In the genomic region with DNA sequence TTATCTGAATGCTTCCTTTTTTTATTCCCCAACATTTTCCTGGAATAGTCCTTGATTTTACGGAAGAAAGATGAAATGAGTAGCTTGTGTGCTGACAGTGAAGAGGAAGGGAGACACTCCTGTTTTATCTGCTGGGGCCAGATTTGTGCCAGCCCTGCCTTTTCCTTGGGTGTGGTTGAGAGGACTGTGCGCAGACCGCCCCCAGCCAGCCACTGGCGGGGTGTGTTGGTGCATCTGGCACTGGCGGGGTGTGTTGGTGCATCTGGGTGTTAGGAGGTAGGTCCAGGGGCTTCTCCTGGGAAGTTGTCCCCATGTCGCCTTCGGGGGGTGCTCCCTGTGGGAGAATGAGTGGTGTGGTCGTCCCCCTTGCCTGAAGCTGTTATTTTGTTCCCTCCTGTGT, we compare ENCODE assay signal across 1 cellular context.
TF ChIP-seq lines count a peak whose summit lies in the region.

No MANE protein-coding gene starts in this region.

TF ChIP-seq in IMR-90, 13 proteins besides CTCF, POLR2A, EP300 and RAD21:
- TF ChIP-seq RCOR1 (IDR thresholded peaks at IDR 0.05; ENCODE audit: insufficient replicate concordance, low read length) (no peak), MXI1 (IDR thresholded peaks at IDR 0.05; ENCODE audit: borderline replicate concordance, low read depth, low read length) (no peak), MAFK (IDR thresholded peaks at IDR 0.05; ENCODE audit: low read depth, low read length) (no peak), CHD1 (IDR thresholded peaks at IDR 0.05; ENCODE audit: low read depth, low read length) (no peak), MAZ (IDR thresholded peaks at IDR 0.05; ENCODE audit: borderline replicate concordance, low read depth, low read length) (no peak), SMC3 (IDR thresholded peaks at IDR 0.05; ENCODE audit: low read depth, low read length) (no peak), RFX5 (IDR thresholded peaks at IDR 0.05; ENCODE audit: low read depth, low read length) (no peak), FOS (IDR thresholded peaks at IDR 0.05; ENCODE audit: low read depth, low read length) (no peak), NFE2L2 (IDR thresholded peaks at IDR 0.05; ENCODE audit: low read depth, low read length) (no peak), CEBPB (IDR thresholded peaks at IDR 0.05; ENCODE audit: low read depth, low read length) (no peak), BHLHE40 (IDR thresholded peaks at IDR 0.05; ENCODE audit: low read depth, low read length) (no peak)
- TF ChIP-seq, protein P1, sequence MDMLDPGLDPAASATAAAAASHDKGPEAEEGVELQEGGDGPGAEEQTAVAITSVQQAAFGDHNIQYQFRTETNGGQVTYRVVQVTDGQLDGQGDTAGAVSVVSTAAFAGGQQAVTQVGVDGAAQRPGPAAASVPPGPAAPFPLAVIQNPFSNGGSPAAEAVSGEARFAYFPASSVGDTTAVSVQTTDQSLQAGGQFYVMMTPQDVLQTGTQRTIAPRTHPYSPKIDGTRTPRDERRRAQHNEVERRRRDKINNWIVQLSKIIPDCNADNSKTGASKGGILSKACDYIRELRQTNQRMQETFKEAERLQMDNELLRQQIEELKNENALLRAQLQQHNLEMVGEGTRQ (IDR thresholded peaks at IDR 0.05; ENCODE audit: low read depth, low read length): no peak
- TF ChIP-seq, protein P2, sequence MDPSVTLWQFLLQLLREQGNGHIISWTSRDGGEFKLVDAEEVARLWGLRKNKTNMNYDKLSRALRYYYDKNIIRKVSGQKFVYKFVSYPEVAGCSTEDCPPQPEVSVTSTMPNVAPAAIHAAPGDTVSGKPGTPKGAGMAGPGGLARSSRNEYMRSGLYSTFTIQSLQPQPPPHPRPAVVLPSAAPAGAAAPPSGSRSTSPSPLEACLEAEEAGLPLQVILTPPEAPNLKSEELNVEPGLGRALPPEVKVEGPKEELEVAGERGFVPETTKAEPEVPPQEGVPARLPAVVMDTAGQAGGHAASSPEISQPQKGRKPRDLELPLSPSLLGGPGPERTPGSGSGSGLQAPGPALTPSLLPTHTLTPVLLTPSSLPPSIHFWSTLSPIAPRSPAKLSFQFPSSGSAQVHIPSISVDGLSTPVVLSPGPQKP (IDR thresholded peaks at IDR 0.05; ENCODE audit: borderline replicate concordance, low read depth, low read length): no peak
TF ChIP-seq in IMR-90: peak in this region for 0.
